In genomic region chr6:30260036-30260504, GRCh38 we compare ENCODE assay signal across 8 cellular contexts.
A peak's percentile ranks its signal among the peaks of the same experiment; 100 is the strongest.
DNase-seq lines count a peak whose midpoint lies in the region; TF ChIP-seq lines count a peak whose summit lies in the region.

No MANE protein-coding gene starts in this region.

- H3K36me3 ChIP-seq in adipocyte (ENCODE audit: control insufficient read depth, insufficient read depth, low read length, severe bottlenecking): no peaks in the 10 kb centered on the region

- H3K4me1 ChIP-seq in adipocyte (ENCODE audit: control insufficient read depth, insufficient read depth, low read length): peaks cover 18% of the 10 kb centered on the region

- H3K9ac ChIP-seq in adipocyte (ENCODE audit: low read length): peak overlapping the region; percentile 86

- no peaks in the 10 kb centered on the region for H3K9me3 ChIP-seq in adipocyte (ENCODE audit: control insufficient read depth, low read length)

- TF ChIP-seq CTCF in NB4 (IDR thresholded peaks at IDR 0.05; ENCODE audit: low read depth, low read length): no peak

- H3K27me3 ChIP-seq in adipocyte (replicated peaks; ENCODE audit: control insufficient read depth, insufficient read depth, low read length): no peaks in the 10 kb centered on the region

- DNase-seq in GM19238 (ENCODE audit: insufficient read length, low spot score): peak; percentile 8
- peak; percentile 8 for DNase-seq in NB4 (ENCODE audit: low read depth)
- peak; percentile 39 for DNase-seq in adipocyte (ENCODE audit: low read depth)
- peak; percentile 24 for DNase-seq in iPS-NIHi11 (ENCODE audit: low spot score)
- DNase-seq in stimulated activated CD4-positive, alpha-beta T cell treated with anti-CD3 and anti-CD28 coated beads, Interleukin-1b, Interleukin-23, amount 100 ng/mL, for 48 hours: peak; percentile 17
- DNase-seq in erythroblast (lab: John Stamatoyannopoulos, UW): no peak
- DNase-seq in NCI-H1105 (lab: John Stamatoyannopoulos, UW): no peak
- no peak for DNase-seq in GF-D8 (lab: John Stamatoyannopoulos, UW)

- H3K4me3 ChIP-seq in NB4 (ENCODE audit: low read depth, low read length) (no peak overlapping the region), adipocyte (ENCODE audit: low read length) (peak overlapping the region; percentile 91)

- TF ChIP-seq POLR2A in NB4 (IDR thresholded peaks at IDR 0.05; ENCODE audit: extremely low read depth, insufficient read length) (no peak), erythroblast (IDR thresholded peaks at IDR 0.05; ENCODE audit: low read length) (no peak)

Comparison
In these comparisons a context has a peak if more than half of its experiments do, and no peak if none do; other contexts are left out.
1. DNase-seq: peak in GM19238 (single experiment), NB4 (single experiment), adipocyte (single experiment), iPS-NIHi11 (single experiment) and stimulated activated CD4-positive, alpha-beta T cell treated with anti-CD3 and anti-CD28 coated beads, Interleukin-1b, Interleukin-23, amount 100 ng/mL, for 48 hours (single experiment); none in erythroblast (0 of 2), NCI-H1105 (single experiment) and GF-D8 (single experiment).